Comparison of ENCODE assay signal across 8 cellular contexts in genomic region chr2:174485763-174486613, GRCh38. TPM values are rescaled to one million over a fixed set of nuclear protein-coding genes. Genes with fewer than 3 reads are reported as not detected.
DNase-seq lines count a peak whose midpoint lies in the region; ATAC-seq and TF ChIP-seq lines count a peak whose summit lies in the region.

No MANE protein-coding gene starts in this region.

- H2AFZ ChIP-seq in smooth muscle cell (ENCODE audit: low read depth): peak overlapping the region; percentile 94

- H3K9me3 ChIP-seq in body of pancreas (no peaks in the 10 kb centered on the region), smooth muscle cell (replicated peaks; ENCODE audit: low read depth) (no peaks in the 10 kb centered on the region)

- intact Hi-C loops in body of pancreas (cut with DNase I): no loop called here

- H3K4me3 ChIP-seq in body of pancreas (peak overlapping the region; percentile 86 to 90), smooth muscle cell (peak overlapping the region; percentile 72)

- peak overlapping the region; percentile 97 for H3K4me2 ChIP-seq in smooth muscle cell

- TF ChIP-seq CTCF in RWPE1 (conservative IDR thresholded peaks at IDR 0.05; ENCODE audit: low read depth): no peak
- TF ChIP-seq CTCF in body of pancreas (IDR thresholded peaks at IDR 0.05): peak in 1 of 7 experiments; percentile 8
- TF ChIP-seq CTCF in smooth muscle cell (IDR thresholded peaks at IDR 0.05; ENCODE audit: borderline replicate concordance, insufficient read depth, poor library complexity, severe bottlenecking): no peak

- H3K4me1 ChIP-seq in body of pancreas: peaks cover 14% of the 10 kb centered on the region
- H3K4me1 ChIP-seq in smooth muscle cell (ENCODE audit: low read depth): peaks cover 3% of the 10 kb centered on the region

- POLR2A ChIA-PET in RWPE1 (lab: Yijun Ruan, JAX; ENCODE audit: low non-redundant PET): interaction anchor here (0.5 kb wide), 2 partner anchors 440 to 599 kb away, joined by 3 read pairs; no protein-coding TSS in a partner anchor

- no peaks in the 10 kb centered on the region for H3F3A ChIP-seq in smooth muscle cell (ENCODE audit: low read depth)

- H4K20me1 ChIP-seq in smooth muscle cell (ENCODE audit: low read depth): no peaks in the 10 kb centered on the region

- H3K9ac ChIP-seq in smooth muscle cell (ENCODE audit: low read depth): peak overlapping the region; percentile 83

- TF ChIP-seq POLR2A in body of pancreas (IDR thresholded peaks at IDR 0.05): no peak

- ATAC-seq in GM18909 (IDR thresholded peaks at IDR 0.05; ENCODE audit: poor library complexity, unreplicated experiment): peak; percentile 39
- ATAC-seq in HG03280 (IDR thresholded peaks at IDR 0.05; ENCODE audit: unreplicated experiment): peak; percentile 26
- peak; percentile 35 for ATAC-seq in body of pancreas

- H3K36me3 ChIP-seq in body of pancreas (replicated peaks in 1 of 2; ENCODE audit: insufficient read depth in 1 of 2, low read depth in 2 of 2) (no peaks in the 10 kb centered on the region), smooth muscle cell (ENCODE audit: low read depth) (no peaks in the 10 kb centered on the region)

- CTCF ChIA-PET in RWPE1 (lab: Yijun Ruan, JAX): interaction anchor here (0.7 to 1.7 kb wide), 2 partner anchors 23 to 38 kb away, joined by 3 to 6 read pairs; no protein-coding TSS in a partner anchor

- no peaks in the 10 kb centered on the region for H3K79me2 ChIP-seq in smooth muscle cell (ENCODE audit: low read depth)

- peak overlapping the region; percentile 44 for H3K27ac ChIP-seq in RWPE1
- peak overlapping the region; percentile 48 to 93 (median 90) for H3K27ac ChIP-seq in body of pancreas
- H3K27ac ChIP-seq in smooth muscle cell (ENCODE audit: low read depth): peak overlapping the region; percentile 20

- H3K27me3 ChIP-seq in body of pancreas: no peaks in the 10 kb centered on the region
- H3K27me3 ChIP-seq in smooth muscle cell (ENCODE audit: low read depth): no peaks in the 10 kb centered on the region

- DNase-seq in Ammon's horn (ENCODE audit: low spot score) (peak; percentile 49), RWPE1 (ENCODE audit: low spot score) (no peak), body of pancreas (peak; percentile 39 to 62 (median 48)), inferior parietal cortex (ENCODE audit: extremely low spot score) (peak; percentile 51), smooth muscle cell (lab: John Stamatoyannopoulos, UW; ENCODE audit: unreplicated experiment) (peak; percentile 30)
- no peak for DNase-seq in NK-92 treated with Interleukin-12 subunit alpha and Interleukin-12 subunit beta, amount 100 ng/mL, for 24 hours (lab: John Stamatoyannopoulos, UW)

- WGBS in body of pancreas, 2 donors: 3% methylated on average over 25 of the region's 25 CpGs
- WGBS in smooth muscle cell (ENCODE audit: low lambda C conversion rate): 21% methylated on average over 25 of the region's 25 CpGs

RNA-seq across cellular contexts. Expression of gene GPR155, which starts 0.8 kb away (rescaled TPM):
- total RNA-seq in body of pancreas: 1 to 10 TPM; 4.6 to 8.6 TPM
- 10.4 and 10.5 TPM in 2 replicates for total RNA-seq in smooth muscle cell
- polyA plus RNA-seq in smooth muscle cell: 3.3 and 6.9 TPM in 2 replicates

Comparison
In these comparisons a context has a peak if more than half of its experiments do, and no peak if none do; other contexts are left out.
1. DNase-seq: peak in Ammon's horn (single experiment), body of pancreas (4 of 4), inferior parietal cortex (single experiment) and smooth muscle cell (single experiment); none in RWPE1 (single experiment) and NK-92 treated with Interleukin-12 subunit alpha and Interleukin-12 subunit beta, amount 100 ng/mL, for 24 hours (single experiment).
2. H3K27ac ChIP-seq: peak in every context shown above with its lines; median percentile 90 in body of pancreas; 44 in RWPE1; 20 in smooth muscle cell.
3. Peak in every context shown above with its lines, with median percentiles within 50 percentile points of each other: ATAC-seq.